15 cellular contexts compared by ENCODE assay signal in genomic region chr6:116335612-116336011, GRCh38. TPM values are rescaled to one million over a fixed set of nuclear protein-coding genes. Genes with fewer than 3 reads are reported as not detected.
A peak's percentile ranks its signal among the peaks of the same experiment; 100 is the strongest.
DNase-seq lines count a peak whose midpoint lies in the region; ATAC-seq and TF ChIP-seq lines count a peak whose summit lies in the region.
"Had no signal": no experiment of that assay in that cellular context is flagged by ENCODE, and none has a peak within 500 bp of the region (broad histone marks: within the 10 kb centered on the region; RNA-seq: fewer than 3 reads in every experiment).

No MANE protein-coding gene starts in this region.

- H3K4me3 ChIP-seq in IMR-90 (ENCODE audit: insufficient read depth, low read depth, low read length), result no peak overlapping the region
- H3K4me3 ChIP-seq in fibroblast of villous mesenchyme (ENCODE audit: low read depth, low read length), result no peak overlapping the region
- H3K4me3 ChIP-seq: GM12878, HAP-1 had no signal

- H4K20me1 ChIP-seq in IMR-90 (ENCODE audit: insufficient read depth, low read length), result no peaks in the 10 kb centered on the region

- no peak overlapping the region for H2BK20ac ChIP-seq in IMR-90 (ENCODE audit: low read depth, low read length)

- H3K9me3 ChIP-seq in IMR-90 (ENCODE audit: control insufficient read depth, insufficient read depth, low read length), result peaks cover 2% of the 10 kb centered on the region; the same call in 1 of the 2 replicates

- no peak overlapping the region for H3K4me2 ChIP-seq in IMR-90 (ENCODE audit: low read depth, low read length)

- H3K4ac ChIP-seq in IMR-90 (ENCODE audit: low read depth, low read length), result no peak overlapping the region

- 0 out of 2 replicates have a peak overlapping the region, but pooled peaks have one; percentile 4 for H2BK120ac ChIP-seq in IMR-90 (ENCODE audit: low read depth, low read length)

- H2BK5ac ChIP-seq in IMR-90 (ENCODE audit: low read depth, low read length, poor library complexity, severe bottlenecking), result no peak overlapping the region

- no peak overlapping the region for H3K18ac ChIP-seq in IMR-90 (ENCODE audit: low read depth, low read length)

- no peak overlapping the region for H4K5ac ChIP-seq in IMR-90 (ENCODE audit: low read depth, low read length)

- H3K79me1 ChIP-seq in IMR-90 (ENCODE audit: low read depth in 1 of 2, low read length in 2 of 2), result no peaks in the 10 kb centered on the region

- no peak overlapping the region for H3K23ac ChIP-seq in IMR-90 (ENCODE audit: low read depth, low read length)

- peaks cover 2% of the 10 kb centered on the region; the same call in 1 of the 2 replicates for H3K4me1 ChIP-seq in IMR-90 (ENCODE audit: control insufficient read depth, insufficient read depth, low read length)
- H3K4me1 ChIP-seq: HAP-1 had no signal

- TF ChIP-seq RAD21 in IMR-90 (IDR thresholded peaks at IDR 0.05; ENCODE audit: low read length), result no peak

- CTCF ChIA-PET in IMR-90 (lab: Yijun Ruan, JAX), result no interaction called here

- H3K9me1 ChIP-seq in IMR-90 (ENCODE audit: insufficient read depth, low read length), result no peaks in the 10 kb centered on the region; the same call in 1 of the 2 replicates

- H2AFZ ChIP-seq in IMR-90 (replicated peaks; ENCODE audit: low read length, poor library complexity), result no peak overlapping the region

- BruUV-seq in IMR-90 (replicated peaks; lab: Mats Ljungman, UMichigan), result no TSS peak

- H2AK9ac ChIP-seq in IMR-90 (replicated peaks; ENCODE audit: low read depth, low read length, poor library complexity), result no peak overlapping the region

- no peak overlapping the region for H4K8ac ChIP-seq in IMR-90 (ENCODE audit: low read depth in 2 of 2, low read length in 2 of 2)

- no peak overlapping the region for H2BK15ac ChIP-seq in IMR-90 (ENCODE audit: low read depth, low read length)

- TF ChIP-seq POLR2A in IMR-90 (IDR thresholded peaks at IDR 0.05; ENCODE audit: low read depth, low read length), result no peak

- WGBS in IMR-90 (ENCODE audit: extremely low coverage in 2 of 2, insufficient read length in 1 of 2), 2 experiments, result no CpG with 5 or more reads among the region's 1 CpG

- DNase-seq in EH (ENCODE audit: low read depth), result peak; percentile 33
- no peak for DNase-seq in IMR-90
- peak; percentile 17 for DNase-seq in fibroblast of villous mesenchyme (ENCODE audit: low read depth)
- no peak for DNase-seq in AG20443 (ENCODE audit: low spot score)
- DNase-seq in NCI-H82 treated with DMSO at 0.1 percent for 48 hours (lab: John Stamatoyannopoulos, UW; ENCODE audit: unreplicated experiment), result no peak
- DNase-seq: ACHN; AML-193; CD4-positive, alpha-beta T cell; DMS153; DMS79; Karpas-422 had no signal

- H3K9ac ChIP-seq in IMR-90 (ENCODE audit: low read depth, low read length), result no peak overlapping the region

- H2AK5ac ChIP-seq in IMR-90 (ENCODE audit: low read depth, low read length), result no peak overlapping the region

- intact Hi-C loops in IMR-90 (cut with micrococcal nuclease), result no loop called here

- POLR2A ChIA-PET in IMR-90 (lab: Charles Lee; ENCODE audit: unreplicated experiment), result no interaction called here

- no peak overlapping the region for H4K91ac ChIP-seq in IMR-90 (ENCODE audit: insufficient read depth, low read depth, low read length)

- no peaks in the 10 kb centered on the region for H3K27me3 ChIP-seq in IMR-90 (ENCODE audit: control insufficient read depth, insufficient read depth, low read length)

- no peak overlapping the region for H3K14ac ChIP-seq in IMR-90 (replicated peaks; ENCODE audit: low read depth, low read length)

- no peak overlapping the region for H3K27ac ChIP-seq in IMR-90 (ENCODE audit: insufficient read depth, low read length)
- H3K27ac ChIP-seq: C4-2B had no signal

- TF ChIP-seq CTCF in IMR-90 (conservative IDR thresholded peaks at IDR 0.05; ENCODE audit: low read depth, low read length) (no peak), fibroblast of villous mesenchyme (IDR thresholded peaks at IDR 0.05; ENCODE audit: insufficient read depth, low read depth, low read length) (no peak)

- ATAC-seq in IMR-90 (ENCODE audit: low read depth) (no peak), GM19328 (IDR thresholded peaks at IDR 0.05; ENCODE audit: unreplicated experiment) (no peak)
- ATAC-seq: GM12878 had no signal

- dilution Hi-C loops in IMR-90 (cut with HindIII; ENCODE audit: low sequenced_read_pairs, unreplicated experiment), result no loop called here

- H3K36me3 ChIP-seq in IMR-90 (ENCODE audit: control insufficient read depth, insufficient read depth, low read length), result no peaks in the 10 kb centered on the region
- H3K36me3 ChIP-seq: HAP-1 had no signal

- H3K56ac ChIP-seq in IMR-90 (ENCODE audit: extremely low read depth, insufficient read depth, low read length), result no peak overlapping the region

- in situ Hi-C loops in IMR-90 (cut with MboI; ENCODE audit: low sequenced_read_pairs), result no loop called here

TF ChIP-seq in IMR-90, 13 proteins besides CTCF, POLR2A, EP300 and RAD21:
- TF ChIP-seq MXI1 (IDR thresholded peaks at IDR 0.05; ENCODE audit: borderline replicate concordance, low read depth, low read length) (no peak), RCOR1 (IDR thresholded peaks at IDR 0.05; ENCODE audit: insufficient replicate concordance, low read length) (no peak), MAFK (IDR thresholded peaks at IDR 0.05; ENCODE audit: low read depth, low read length) (peak; percentile 26; the same call in 1 of the 2 replicates)

RNA-seq across cellular contexts. Expression of gene DSE, which starts 35.1 kb away (rescaled TPM):
- total RNA-seq in IMR-90 (2012; rRNA removed) (132 and 154 TPM in 2 replicates), fibroblast of villous mesenchyme (93.3 and 111 TPM in 2 replicates)
- polyA plus RNA-seq in IMR-90 (2012; rRNA removed), result 43.9 and 48.0 TPM in 2 replicates
- 19.3 and 19.7 TPM in 2 replicates for polyA plus RNA-seq in IMR-90 (2012; cell fraction: cytosol; rRNA removed)
- polyA plus RNA-seq in IMR-90 (2012; cell fraction: nucleus; rRNA removed; ENCODE audit: low replicate concordance), result 23.4 and 39.5 TPM in 2 replicates

RNA-seq across cellular contexts. Expression of gene TSPYL1, which starts 55.9 kb away (rescaled TPM):
- total RNA-seq in IMR-90 (2012; rRNA removed), result 111 and 121 TPM in 2 replicates
- 30.1 and 32.4 TPM in 2 replicates for polyA plus RNA-seq in IMR-90 (2012; rRNA removed)
- polyA plus RNA-seq in IMR-90 (2012; cell fraction: cytosol; rRNA removed), result 19.1 and 19.2 TPM in 2 replicates
- polyA plus RNA-seq in IMR-90 (2012; cell fraction: nucleus; rRNA removed; ENCODE audit: low replicate concordance), result 7.1 and 14.7 TPM in 2 replicates
- 76.3 and 114 TPM in 2 replicates for total RNA-seq in fibroblast of villous mesenchyme

Comparison
In these comparisons a context has a peak if more than half of its experiments do, and no peak if none do; other contexts are left out.
1. DNase-seq: peak in EH (single experiment) and fibroblast of villous mesenchyme (single experiment); none in IMR-90 (single experiment), AG20443 (single experiment) and NCI-H82 treated with DMSO at 0.1 percent for 48 hours (single experiment).